Comparison of ENCODE assay signal across 2 cellular contexts in the genomic region with DNA sequence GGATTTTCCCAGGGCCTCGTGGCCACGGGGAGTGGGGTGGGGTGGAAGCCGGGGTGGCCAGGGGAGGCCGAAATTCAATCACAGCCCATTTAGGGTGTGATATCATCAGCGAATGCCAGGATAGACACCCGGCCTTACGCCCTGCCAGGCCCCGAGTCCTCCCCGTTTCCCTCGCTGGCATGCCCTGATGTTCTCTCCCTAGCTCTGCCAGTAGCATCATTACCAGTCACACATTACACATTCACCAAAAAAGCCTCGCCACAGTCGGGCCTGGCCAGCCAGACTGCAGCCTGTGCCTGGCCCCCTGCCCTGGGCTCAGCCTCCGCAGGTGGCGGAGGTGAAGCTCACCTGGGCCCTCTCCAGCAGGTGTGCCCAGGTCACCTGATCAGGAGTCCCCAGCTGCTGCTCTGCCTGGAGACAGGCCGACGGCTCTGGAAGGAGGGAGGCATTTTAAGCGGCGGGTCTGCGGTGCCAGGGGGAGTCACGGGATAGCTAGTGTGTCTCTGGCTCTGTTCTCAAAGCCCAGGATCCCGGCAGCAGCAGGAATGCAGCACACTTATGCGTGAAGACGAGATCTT.
TF ChIP-seq lines count a peak whose summit lies in the region.

No MANE protein-coding gene starts in this region.

TF ChIP-seq in GM23338, 12 proteins besides CTCF, POLR2A, EP300 and RAD21 (continued from another document):
- TF ChIP-seq, protein P1, sequence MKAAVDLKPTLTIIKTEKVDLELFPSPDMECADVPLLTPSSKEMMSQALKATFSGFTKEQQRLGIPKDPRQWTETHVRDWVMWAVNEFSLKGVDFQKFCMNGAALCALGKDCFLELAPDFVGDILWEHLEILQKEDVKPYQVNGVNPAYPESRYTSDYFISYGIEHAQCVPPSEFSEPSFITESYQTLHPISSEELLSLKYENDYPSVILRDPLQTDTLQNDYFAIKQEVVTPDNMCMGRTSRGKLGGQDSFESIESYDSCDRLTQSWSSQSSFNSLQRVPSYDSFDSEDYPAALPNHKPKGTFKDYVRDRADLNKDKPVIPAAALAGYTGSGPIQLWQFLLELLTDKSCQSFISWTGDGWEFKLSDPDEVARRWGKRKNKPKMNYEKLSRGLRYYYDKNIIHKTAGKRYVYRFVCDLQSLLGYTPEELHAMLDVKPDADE (IDR thresholded peaks at IDR 0.05), result no peak
- no peak for TF ChIP-seq REST (IDR thresholded peaks at IDR 0.05; ENCODE audit: unreplicated experiment)
- TF ChIP-seq ZNF114 (CRISPR knock-in tag; IDR thresholded peaks at IDR 0.05), result no peak
- TF ChIP-seq EZH2 (IDR thresholded peaks at IDR 0.05; ENCODE audit: low read depth, unreplicated experiment), result no peak
- TF ChIP-seq EZH2phosphoT487 (IDR thresholded peaks at IDR 0.05; ENCODE audit: unreplicated experiment), result no peak
- TF ChIP-seq, protein P2, sequence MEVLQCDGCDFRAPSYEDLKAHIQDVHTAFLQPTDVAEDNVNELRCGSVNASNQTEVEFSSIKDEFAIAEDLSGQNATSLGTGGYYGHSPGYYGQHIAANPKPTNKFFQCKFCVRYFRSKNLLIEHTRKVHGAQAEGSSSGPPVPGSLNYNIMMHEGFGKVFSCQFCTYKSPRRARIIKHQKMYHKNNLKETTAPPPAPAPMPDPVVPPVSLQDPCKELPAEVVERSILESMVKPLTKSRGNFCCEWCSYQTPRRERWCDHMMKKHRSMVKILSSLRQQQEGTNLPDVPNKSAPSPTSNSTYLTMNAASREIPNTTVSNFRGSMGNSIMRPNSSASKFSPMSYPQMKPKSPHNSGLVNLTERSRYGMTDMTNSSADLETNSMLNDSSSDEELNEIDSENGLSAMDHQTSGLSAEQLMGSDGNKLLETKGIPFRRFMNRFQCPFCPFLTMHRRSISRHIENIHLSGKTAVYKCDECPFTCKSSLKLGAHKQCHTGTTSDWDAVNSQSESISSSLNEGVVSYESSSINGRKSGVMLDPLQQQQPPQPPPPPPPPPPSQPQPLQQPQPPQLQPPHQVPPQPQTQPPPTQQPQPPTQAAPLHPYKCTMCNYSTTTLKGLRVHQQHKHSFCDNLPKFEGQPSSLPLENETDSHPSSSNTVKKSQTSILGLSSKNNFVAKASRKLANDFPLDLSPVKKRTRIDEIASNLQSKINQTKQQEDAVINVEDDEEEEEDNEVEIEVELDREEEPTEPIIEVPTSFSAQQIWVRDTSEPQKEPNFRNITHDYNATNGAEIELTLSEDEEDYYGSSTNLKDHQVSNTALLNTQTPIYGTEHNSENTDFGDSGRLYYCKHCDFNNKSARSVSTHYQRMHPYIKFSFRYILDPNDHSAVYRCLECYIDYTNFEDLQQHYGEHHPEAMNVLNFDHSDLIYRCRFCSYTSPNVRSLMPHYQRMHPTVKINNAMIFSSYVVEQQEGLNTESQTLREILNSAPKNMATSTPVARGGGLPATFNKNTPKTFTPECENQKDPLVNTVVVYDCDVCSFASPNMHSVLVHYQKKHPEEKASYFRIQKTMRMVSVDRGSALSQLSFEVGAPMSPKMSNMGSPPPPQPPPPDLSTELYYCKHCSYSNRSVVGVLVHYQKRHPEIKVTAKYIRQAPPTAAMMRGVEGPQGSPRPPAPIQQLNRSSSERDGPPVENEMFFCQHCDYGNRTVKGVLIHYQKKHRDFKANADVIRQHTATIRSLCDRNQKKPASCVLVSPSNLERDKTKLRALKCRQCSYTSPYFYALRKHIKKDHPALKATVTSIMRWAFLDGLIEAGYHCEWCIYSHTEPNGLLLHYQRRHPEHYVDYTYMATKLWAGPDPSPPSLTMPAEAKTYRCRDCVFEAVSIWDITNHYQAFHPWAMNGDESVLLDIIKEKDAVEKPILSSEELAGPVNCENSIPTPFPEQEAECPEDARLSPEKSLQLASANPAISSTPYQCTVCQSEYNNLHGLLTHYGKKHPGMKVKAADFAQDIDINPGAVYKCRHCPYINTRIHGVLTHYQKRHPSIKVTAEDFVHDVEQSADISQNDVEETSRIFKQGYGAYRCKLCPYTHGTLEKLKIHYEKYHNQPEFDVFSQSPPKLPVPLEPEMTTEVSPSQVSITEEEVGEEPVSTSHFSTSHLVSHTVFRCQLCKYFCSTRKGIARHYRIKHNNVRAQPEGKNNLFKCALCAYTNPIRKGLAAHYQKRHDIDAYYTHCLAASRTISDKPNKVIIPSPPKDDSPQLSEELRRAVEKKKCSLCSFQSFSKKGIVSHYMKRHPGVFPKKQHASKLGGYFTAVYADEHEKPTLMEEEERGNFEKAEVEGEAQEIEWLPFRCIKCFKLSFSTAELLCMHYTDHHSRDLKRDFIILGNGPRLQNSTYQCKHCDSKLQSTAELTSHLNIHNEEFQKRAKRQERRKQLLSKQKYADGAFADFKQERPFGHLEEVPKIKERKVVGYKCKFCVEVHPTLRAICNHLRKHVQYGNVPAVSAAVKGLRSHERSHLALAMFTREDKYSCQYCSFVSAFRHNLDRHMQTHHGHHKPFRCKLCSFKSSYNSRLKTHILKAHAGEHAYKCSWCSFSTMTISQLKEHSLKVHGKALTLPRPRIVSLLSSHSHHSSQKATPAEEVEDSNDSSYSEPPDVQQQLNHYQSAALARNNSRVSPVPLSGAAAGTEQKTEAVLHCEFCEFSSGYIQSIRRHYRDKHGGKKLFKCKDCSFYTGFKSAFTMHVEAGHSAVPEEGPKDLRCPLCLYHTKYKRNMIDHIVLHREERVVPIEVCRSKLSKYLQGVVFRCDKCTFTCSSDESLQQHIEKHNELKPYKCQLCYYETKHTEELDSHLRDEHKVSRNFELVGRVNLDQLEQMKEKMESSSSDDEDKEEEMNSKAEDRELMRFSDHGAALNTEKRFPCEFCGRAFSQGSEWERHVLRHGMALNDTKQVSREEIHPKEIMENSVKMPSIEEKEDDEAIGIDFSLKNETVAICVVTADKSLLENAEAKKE (CRISPR knock-in tag; IDR thresholded peaks at IDR 0.05), result no peak
TF ChIP-seq in GM23338: peak in this region for 0.

TF ChIP-seq in WTC11, 78 proteins besides CTCF, POLR2A, EP300 and RAD21 (continued from another document):
- TF ChIP-seq, protein P3, sequence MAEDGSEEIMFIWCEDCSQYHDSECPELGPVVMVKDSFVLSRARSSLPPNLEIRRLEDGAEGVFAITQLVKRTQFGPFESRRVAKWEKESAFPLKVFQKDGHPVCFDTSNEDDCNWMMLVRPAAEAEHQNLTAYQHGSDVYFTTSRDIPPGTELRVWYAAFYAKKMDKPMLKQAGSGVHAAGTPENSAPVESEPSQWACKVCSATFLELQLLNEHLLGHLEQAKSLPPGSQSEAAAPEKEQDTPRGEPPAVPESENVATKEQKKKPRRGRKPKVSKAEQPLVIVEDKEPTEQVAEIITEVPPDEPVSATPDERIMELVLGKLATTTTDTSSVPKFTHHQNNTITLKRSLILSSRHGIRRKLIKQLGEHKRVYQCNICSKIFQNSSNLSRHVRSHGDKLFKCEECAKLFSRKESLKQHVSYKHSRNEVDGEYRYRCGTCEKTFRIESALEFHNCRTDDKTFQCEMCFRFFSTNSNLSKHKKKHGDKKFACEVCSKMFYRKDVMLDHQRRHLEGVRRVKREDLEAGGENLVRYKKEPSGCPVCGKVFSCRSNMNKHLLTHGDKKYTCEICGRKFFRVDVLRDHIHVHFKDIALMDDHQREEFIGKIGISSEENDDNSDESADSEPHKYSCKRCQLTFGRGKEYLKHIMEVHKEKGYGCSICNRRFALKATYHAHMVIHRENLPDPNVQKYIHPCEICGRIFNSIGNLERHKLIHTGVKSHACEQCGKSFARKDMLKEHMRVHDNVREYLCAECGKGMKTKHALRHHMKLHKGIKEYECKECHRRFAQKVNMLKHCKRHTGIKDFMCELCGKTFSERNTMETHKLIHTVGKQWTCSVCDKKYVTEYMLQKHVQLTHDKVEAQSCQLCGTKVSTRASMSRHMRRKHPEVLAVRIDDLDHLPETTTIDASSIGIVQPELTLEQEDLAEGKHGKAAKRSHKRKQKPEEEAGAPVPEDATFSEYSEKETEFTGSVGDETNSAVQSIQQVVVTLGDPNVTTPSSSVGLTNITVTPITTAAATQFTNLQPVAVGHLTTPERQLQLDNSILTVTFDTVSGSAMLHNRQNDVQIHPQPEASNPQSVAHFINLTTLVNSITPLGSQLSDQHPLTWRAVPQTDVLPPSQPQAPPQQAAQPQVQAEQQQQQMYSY (CRISPR knock-in tag; IDR thresholded peaks at IDR 0.05), result no peak
- TF ChIP-seq ZNF263 (CRISPR knock-in tag; IDR thresholded peaks at IDR 0.05; ENCODE audit: low read depth) (no peak), GRHL2 (CRISPR knock-in tag; IDR thresholded peaks at IDR 0.05; ENCODE audit: insufficient replicate concordance, severe bottlenecking) (no peak), NR1H2 (CRISPR knock-in tag; IDR thresholded peaks at IDR 0.05) (no peak), PREB (CRISPR knock-in tag; IDR thresholded peaks at IDR 0.05; ENCODE audit: borderline replicate concordance) (no peak), TEAD4 (CRISPR knock-in tag; IDR thresholded peaks at IDR 0.05) (no peak), SMAD4 (CRISPR knock-in tag; IDR thresholded peaks at IDR 0.05) (no peak), ZNF423 (CRISPR knock-in tag; IDR thresholded peaks at IDR 0.05) (peak; percentile 58), NFE2L1 (CRISPR knock-in tag; IDR thresholded peaks at IDR 0.05) (no peak), USF2 (CRISPR knock-in tag; IDR thresholded peaks at IDR 0.05) (peak; percentile 82)
TF ChIP-seq in WTC11: peak in this region for 4.
